ENCODE assay signal across 8 cellular contexts in genomic region chr2:68715353-68716041, GRCh38. TPM values are rescaled to one million over a fixed set of nuclear protein-coding genes. Genes with fewer than 3 reads are reported as not detected.
DNase-seq lines count a peak whose midpoint lies in the region; ATAC-seq and TF ChIP-seq lines count a peak whose summit lies in the region.

No MANE protein-coding gene starts in this region.

- DNase-seq in NCI-H2227 (lab: John Stamatoyannopoulos, UW; ENCODE audit: unreplicated experiment) (peak; percentile 12), NCI-H2227 treated with DMSO at 0.1 percent for 48 hours (lab: John Stamatoyannopoulos, UW) (no peak), HUDEP-2 (lab: John Stamatoyannopoulos, UW; ENCODE audit: unreplicated experiment in 76 of 76) (peak in 59 of 76 experiments; percentile 2 to 69 (median 26)), SJCRH30 (peak; percentile 52 to 71), cardiac fibroblast (ENCODE audit: low read depth in 2 of 2) (peak; percentile 55 to 70), left kidney (ENCODE audit: low read depth, low spot score) (peak; percentile 83), transverse colon (peak; percentile 69)

- H3K27ac ChIP-seq in SJCRH30 (no peak overlapping the region), transverse colon (peak overlapping the region in 2 of 4 donors; percentile 35 to 38)

- TF ChIP-seq CTCF in cardiac fibroblast (IDR thresholded peaks at IDR 0.05; ENCODE audit: low read depth, low read length) (peak; percentile 88), transverse colon (IDR thresholded peaks at IDR 0.05) (peak; percentile 54 to 69 (median 60))

- intact Hi-C loops in transverse colon (cut with DNase I; ENCODE audit: low total_unique reads) = loop anchor here (5.0 kb wide), 1 partner anchor 253 kb away; no protein-coding TSS in a partner anchor

- H3K4me3 ChIP-seq in SJCRH30 = no peak overlapping the region
- no peak overlapping the region for H3K4me3 ChIP-seq in cardiac fibroblast (replicated peaks in 1 of 2; ENCODE audit: low read depth in 2 of 2, low read length in 2 of 2)
- H3K4me3 ChIP-seq in transverse colon = no peak overlapping the region

- H3K9me3 ChIP-seq in SJCRH30 (replicated peaks) = no peaks in the 10 kb centered on the region; the same call in 1 of the 2 replicates
- H3K9me3 ChIP-seq in transverse colon = no peaks in the 10 kb centered on the region

- no peaks in the 10 kb centered on the region for H3K27me3 ChIP-seq in SJCRH30
- H3K27me3 ChIP-seq in transverse colon = no peaks in the 10 kb centered on the region

- 47 to 49% methylated on average over 4 to 13 of the region's 13 CpGs for WGBS in transverse colon (ENCODE audit: low coverage in 1 of 2), 2 donors

- H3K4me1 ChIP-seq in SJCRH30 = no peaks in the 10 kb centered on the region
- peaks cover 3 to 9% (median 5%) of the 10 kb centered on the region in 4 donors for H3K4me1 ChIP-seq in transverse colon

- in situ Hi-C loops in transverse colon (cut with MboI; ENCODE audit: low pct_ligation_motif_present in 1 of 4, low pct_unique_long_range_greater_than_20kb in 1 of 4, low sequenced_read_pairs in 3 of 4) = loop anchor here in 1 of 4 donors (25.0 kb wide), 1 partner anchor 197 kb away; no protein-coding TSS in a partner anchor

- no peaks in the 10 kb centered on the region for H3K36me3 ChIP-seq in SJCRH30
- H3K36me3 ChIP-seq in transverse colon = no peaks in the 10 kb centered on the region

- peak; percentile 39 for ATAC-seq in GM21515 (IDR thresholded peaks at IDR 0.05; ENCODE audit: unreplicated experiment)

- TF ChIP-seq EP300 in transverse colon (IDR thresholded peaks at IDR 0.05; ENCODE audit: low read depth) = no peak

- TF ChIP-seq POLR2A in transverse colon (IDR thresholded peaks at IDR 0.05) = no peak

RNA-seq across cellular contexts. Expression of gene ARHGAP25, which starts 19.1 kb away (rescaled TPM):
- 6.3 and 6.6 TPM in 2 replicates for total RNA-seq in SJCRH30 (2014; rRNA removed; shearing (Covaris generic))
- 10 to 100 TPM in 2 of 4 donors, 1 to 10 TPM in 2; 2.2 to 11.6 (median 7.2) TPM for total RNA-seq in transverse colon
